12 cellular contexts compared by ENCODE assay signal in genomic region chr15:74129411-74130088, GRCh38. TPM values are rescaled to one million over a fixed set of nuclear protein-coding genes. Genes with fewer than 3 reads are reported as not detected.
A peak's percentile ranks its signal among the peaks of the same experiment; 100 is the strongest.
DNase-seq lines count a peak whose midpoint lies in the region; ATAC-seq, FAIRE-seq and TF ChIP-seq lines count a peak whose summit lies in the region.
"Had no signal": no experiment of that assay in that cellular context is flagged by ENCODE, and none has a peak within 500 bp of the region (broad histone marks: within the 10 kb centered on the region; RNA-seq: fewer than 3 reads in every experiment).

No MANE protein-coding gene starts in this region.

- H3K4me3 ChIP-seq in A549: peak overlapping the region; percentile 36; the same call in 2 of the 3 replicates
- peak overlapping the region; percentile 23 for H3K4me3 ChIP-seq in astrocyte (ENCODE audit: insufficient read depth, low read depth, low read length)
- peak overlapping the region; percentile 29 to 31 for H3K4me3 ChIP-seq in mesenchymal stem cell (ENCODE audit: insufficient read depth in 1 of 2, low read depth in 1 of 2, low read length in 2 of 2)
- H3K4me3 ChIP-seq: adrenal gland had no signal

- no peaks in the 10 kb centered on the region for H3K36me3 Mint-ChIP-seq in astrocyte (ENCODE audit: low read depth, unreplicated experiment)

- no peak overlapping the region for H3K23ac ChIP-seq in mesenchymal stem cell (ENCODE audit: low read length in 2 of 2)

- CTCF ChIA-PET in A549 (lab: Yijun Ruan, JAX): interaction anchor here (0.5 to 3.0 kb wide), 12 partner anchors 50 to 203 kb away, joined by 3 to 38 read pairs (median 4); no protein-coding TSS in a partner anchor

- H2BK15ac ChIP-seq in mesenchymal stem cell (ENCODE audit: low read depth, poor library complexity, severe bottlenecking): no peak overlapping the region

- H3K27me3 ChIP-seq in astrocyte (ENCODE audit: insufficient read depth, low read length) (peaks cover 70% of the 10 kb centered on the region), mesenchymal stem cell (ENCODE audit: control insufficient read depth in 1 of 2, insufficient read depth in 1 of 2, low read length in 2 of 2) (peaks cover 81 to 83% of the 10 kb centered on the region in 2 experiments)

- H4K91ac ChIP-seq in mesenchymal stem cell (ENCODE audit: low read length): no peak overlapping the region

- DNase-seq in A549 (ENCODE audit: low read depth in 1 of 2, low spot score in 1 of 2): no peak
- peak; percentile 10 for DNase-seq in DMS79 (lab: John Stamatoyannopoulos, UW)
- no peak for DNase-seq in astrocyte (ENCODE audit: low read depth)
- DNase-seq in mesenchymal stem cell: no peak
- no peak for DNase-seq in germinal center (ENCODE audit: low spot score)
- DNase-seq in ureter (ENCODE audit: low spot score): no peak
- DNase-seq: adrenal gland, NCI-H2029 had no signal

- H2BK120ac ChIP-seq in mesenchymal stem cell (ENCODE audit: low read depth, low read length): no peak overlapping the region

- FAIRE-seq in A549 (lab: Jason Lieb, UNC) (no peak), astrocyte (lab: Jason Lieb, UNC) (no peak)

- H2AFZ ChIP-seq in astrocyte (ENCODE audit: low read depth, low read length): peak overlapping the region; percentile 41
- H2AFZ ChIP-seq in mesenchymal stem cell (ENCODE audit: low read depth, low read length): no peak overlapping the region

- WGBS in A549 (ENCODE audit: missing lambda C conversion rate): 64% methylated on average over 37 of the region's 46 CpGs
- 2% methylated on average over 44 of the region's 46 CpGs for WGBS in mesenchymal stem cell

- no peak for TF ChIP-seq POLR2A in A549 (IDR thresholded peaks at IDR 0.05; ENCODE audit: low read length)

- H2BK5ac ChIP-seq in mesenchymal stem cell (ENCODE audit: low read depth, low read length, poor library complexity, severe bottlenecking): no peak overlapping the region

- no peak overlapping the region for H3K4me3 Mint-ChIP-seq in astrocyte (ENCODE audit: unreplicated experiment)

- H3K14ac ChIP-seq in mesenchymal stem cell (ENCODE audit: low read length in 2 of 2): no peak overlapping the region

- TF ChIP-seq RAD21 in A549 (conservative IDR thresholded peaks at IDR 0.05 in 1 of 2, IDR thresholded peaks at IDR 0.05 in 1 of 2): no peak

- H3K27ac Mint-ChIP-seq in astrocyte (ENCODE audit: unreplicated experiment): peak overlapping the region; percentile 26

- H4K20me1 ChIP-seq in astrocyte (ENCODE audit: insufficient read depth, low read length): no peaks in the 10 kb centered on the region

- no peak overlapping the region for H2AK5ac ChIP-seq in mesenchymal stem cell (ENCODE audit: low read length, severe bottlenecking)

- no peaks in the 10 kb centered on the region for H3K79me2 ChIP-seq in astrocyte (ENCODE audit: insufficient read depth, low read length)

- ATAC-seq in A549: no peak
- ATAC-seq in GM18858 (IDR thresholded peaks at IDR 0.05; ENCODE audit: unreplicated experiment): no peak
- ATAC-seq in GM21723 (IDR thresholded peaks at IDR 0.05; ENCODE audit: unreplicated experiment): no peak

- TF ChIP-seq EP300 in A549 (IDR thresholded peaks at IDR 0.05): no peak

- no peak overlapping the region for H3K18ac ChIP-seq in mesenchymal stem cell (ENCODE audit: low read depth in 1 of 2, low read length in 2 of 2)

- no peaks in the 10 kb centered on the region for H3K79me1 ChIP-seq in mesenchymal stem cell (replicated peaks; ENCODE audit: low read length, poor library complexity, severe bottlenecking)

- POLR2A ChIA-PET in A549 (lab: Yijun Ruan, JAX): interaction anchor here (0.6 to 1.5 kb wide), 2 partner anchors 45 to 165 kb away, joined by 3 to 4 read pairs; no protein-coding TSS in a partner anchor

- no peak overlapping the region for H4K8ac ChIP-seq in mesenchymal stem cell (ENCODE audit: low read length)

- H3K36me3 ChIP-seq in astrocyte (ENCODE audit: insufficient read depth, low read length) (no peaks in the 10 kb centered on the region), mesenchymal stem cell (ENCODE audit: control insufficient read depth in 1 of 2, insufficient read depth in 2 of 2, low read depth in 1 of 2, low read length in 2 of 2) (peaks cover 0 to 12% of the 10 kb centered on the region in 2 experiments)
- H3K36me3 ChIP-seq: adrenal gland had no signal

- H3K27me3 Mint-ChIP-seq in astrocyte (ENCODE audit: low read depth, unreplicated experiment): peaks cover 61% of the 10 kb centered on the region

- no peak overlapping the region for H2BK12ac ChIP-seq in mesenchymal stem cell (ENCODE audit: low read length in 2 of 2)

- peaks cover 2% of the 10 kb centered on the region for H3K4me1 Mint-ChIP-seq in astrocyte (ENCODE audit: low read depth, unreplicated experiment)

- no peak overlapping the region for H3K9ac ChIP-seq in astrocyte (ENCODE audit: low read length)
- H3K9ac ChIP-seq in mesenchymal stem cell (ENCODE audit: low read length): no peak overlapping the region

- H3K4me2 ChIP-seq in A549 (peak overlapping the region; percentile 88), astrocyte (ENCODE audit: low read length) (peak overlapping the region; percentile 88), mesenchymal stem cell (ENCODE audit: low read length, poor library complexity, severe bottlenecking) (peak overlapping the region; percentile 12)

- no peak overlapping the region for H3K4ac ChIP-seq in mesenchymal stem cell (ENCODE audit: low read depth in 1 of 2, low read length in 2 of 2)

- H3K9me3 ChIP-seq in A549: no peaks in the 10 kb centered on the region
- H3K9me3 ChIP-seq in astrocyte (ENCODE audit: insufficient read depth, low read depth, low read length): peaks cover 18% of the 10 kb centered on the region
- no peaks in the 10 kb centered on the region for H3K9me3 ChIP-seq in mesenchymal stem cell (ENCODE audit: control insufficient read depth, low read length)
- H3K9me3 ChIP-seq: adrenal gland had no signal

- peaks cover 28% of the 10 kb centered on the region for H3K9me3 Mint-ChIP-seq in astrocyte (ENCODE audit: unreplicated experiment)

- H3K27ac ChIP-seq in A549 (peak overlapping the region in 1 of 2 experiments; percentile 63; a peak in 3 of 6 replicates), astrocyte (ENCODE audit: low read depth, low read length) (no peak overlapping the region), mesenchymal stem cell (ENCODE audit: low read length, poor library complexity, severe bottlenecking) (no peak overlapping the region)
- H3K27ac ChIP-seq: adrenal gland had no signal

- no peak for TF ChIP-seq CTCF in A549 (IDR thresholded peaks at IDR 0.05)
- no peak for TF ChIP-seq CTCF in astrocyte (IDR thresholded peaks at IDR 0.05; ENCODE audit: insufficient read depth, low read depth, low read length)

- H3K4me1 ChIP-seq in A549 (peaks cover 20% of the 10 kb centered on the region; the same call in 2 of the 3 replicates), astrocyte (ENCODE audit: insufficient read depth, low read length) (peaks cover 21% of the 10 kb centered on the region), mesenchymal stem cell (ENCODE audit: control insufficient read depth, insufficient read depth, low read depth, low read length) (peaks cover 35% of the 10 kb centered on the region)

TF ChIP-seq in A549, 52 proteins besides CTCF, POLR2A, EP300 and RAD21:
- TF ChIP-seq NFE2L2 (conservative IDR thresholded peaks at IDR 0.05; ENCODE audit: low read length) (no peak), EHMT2 (IDR thresholded peaks at IDR 0.05; ENCODE audit: low read depth) (no peak), HOXA7 (CRISPR knock-in tag; IDR thresholded peaks at IDR 0.05) (no peak), KDM1A (IDR thresholded peaks at IDR 0.05; ENCODE audit: low read depth) (no peak), JUN (IDR thresholded peaks at IDR 0.05) (no peak)

RNA-seq across cellular contexts. Expression of gene ISLR2, which starts 0.8 kb away (rescaled TPM):
- polyA plus RNA-seq in A549 (2011; rRNA removed): 0.03 and 0.12 TPM in 2 replicates
- polyA plus RNA-seq in A549 (2012; cell fraction: cytosol; rRNA removed): 0.04 and 0.11 TPM in 2 replicates
- polyA plus RNA-seq in A549 (2012; cell fraction: nucleus; rRNA removed): 0.15 and 0.32 TPM in 2 replicates
- polyA plus RNA-seq in A549 (2017; fragmentation: RNase III; extraction: RNeasy Plus Mini Kit Qiagen cat#74134 plus additional on column Dnase treatment): 0.10 to 0.25 TPM (median 0.17 TPM) in 3 replicates
- 0.17 TPM in 1 of 2 replicates, not detected in the other for polyA minus RNA-seq in A549 (2011; rRNA and poly(A)+ RNA removed)
- 0.14 and 0.19 TPM in 2 replicates for total RNA-seq in astrocyte
- polyA plus RNA-seq in mesenchymal stem cell (2013, experiment 1 of 2): not detected
- not detected for polyA plus RNA-seq in mesenchymal stem cell (2013, experiment 2 of 2)
- 0.21 TPM for total RNA-seq in ureter
- total RNA-seq: pulmonary artery endothelial cell; T-helper 2 cell treated with Interferon-gamma antibody and Interleukin-4, amounts not matched to agents 100 ng/mL and 5 ng/mL, for 36 hours had no signal

RNA-seq across cellular contexts. Expression of gene ISLR, which starts 44.0 kb away (rescaled TPM):
- polyA plus RNA-seq in A549 (2011; rRNA removed): 0.10 and 0.28 TPM in 2 replicates
- polyA plus RNA-seq in A549 (2012; cell fraction: cytosol; rRNA removed): 0.11 and 0.17 TPM in 2 replicates
- 0.59 and 1.1 TPM in 2 replicates for polyA plus RNA-seq in A549 (2012; cell fraction: nucleus; rRNA removed)
- polyA plus RNA-seq in A549 (2017; fragmentation: RNase III; extraction: RNeasy Plus Mini Kit Qiagen cat#74134 plus additional on column Dnase treatment): 0.25 to 0.43 TPM (median 0.30 TPM) in 3 replicates
- polyA minus RNA-seq in A549 (2011; rRNA and poly(A)+ RNA removed): 0.12 TPM in 1 of 2 replicates, not detected in the other
- total RNA-seq in astrocyte: 1.6 and 3.6 TPM in 2 replicates
- polyA plus RNA-seq in mesenchymal stem cell (2013, experiment 1 of 2): 4.7 TPM
- polyA plus RNA-seq in mesenchymal stem cell (2013, experiment 2 of 2): 3.5 TPM
- 37.4 TPM for total RNA-seq in ureter
- total RNA-seq: pulmonary artery endothelial cell; T-helper 2 cell treated with Interferon-gamma antibody and Interleukin-4, amounts not matched to agents 100 ng/mL and 5 ng/mL, for 36 hours had no signal

RNA-seq across cellular contexts. Expression of gene GOLGA6A, which starts 47.2 kb away (rescaled TPM):
- 0.03 and 0.07 TPM in 2 replicates for polyA plus RNA-seq in A549 (2011; rRNA removed)
- 0.01 TPM in 1 of 2 replicates, not detected in the other for polyA plus RNA-seq in A549 (2012; cell fraction: cytosol; rRNA removed)
- 0.01 and 0.09 TPM in 2 replicates for polyA plus RNA-seq in A549 (2012; cell fraction: nucleus; rRNA removed)
- polyA plus RNA-seq in A549 (2017; fragmentation: RNase III; extraction: RNeasy Plus Mini Kit Qiagen cat#74134 plus additional on column Dnase treatment): 0.05 TPM in 1 of 3 replicates, not detected in the others
- polyA minus RNA-seq in A549 (2011; rRNA and poly(A)+ RNA removed): not detected in 2 replicates
- total RNA-seq in astrocyte: 0.30 and 0.31 TPM in 2 replicates
- not detected for polyA plus RNA-seq in mesenchymal stem cell (2013, experiment 1 of 2)
- 0.03 TPM for polyA plus RNA-seq in mesenchymal stem cell (2013, experiment 2 of 2)
- total RNA-seq in ureter: not detected
- total RNA-seq: adrenal gland; pulmonary artery endothelial cell; T-helper 2 cell treated with Interferon-gamma antibody and Interleukin-4, amounts not matched to agents 100 ng/mL and 5 ng/mL, for 36 hours had no signal

Comparison
In these comparisons a context has a peak if more than half of its experiments do, and no peak if none do; other contexts are left out.
1. H3K4me2 ChIP-seq: peak in every context shown above with its lines; median percentile 88 in A549; 88 in astrocyte; 12 in mesenchymal stem cell.